10 cellular contexts compared by ENCODE assay signal in genomic region chr14:77603654-77604270, GRCh38. TPM values are rescaled to one million over a fixed set of nuclear protein-coding genes. Genes with fewer than 3 reads are reported as not detected.
A peak's percentile ranks its signal among the peaks of the same experiment; 100 is the strongest.
DNase-seq lines count a peak whose midpoint lies in the region; FAIRE-seq and TF ChIP-seq lines count a peak whose summit lies in the region.
"Had no signal": no experiment of that assay in that cellular context is flagged by ENCODE, and none has a peak within 500 bp of the region (broad histone marks: within the 10 kb centered on the region; RNA-seq: fewer than 3 reads in every experiment).

No MANE protein-coding gene starts in this region.

- H3K9me3 ChIP-seq in kidney (ENCODE audit: control insufficient read depth in 1 of 2, low read length in 2 of 2), result no peaks in the 10 kb centered on the region

- no peak for DNase-seq in AG09319 (ENCODE audit: extremely low read depth, low read depth)
- DNase-seq in GM13977 (ENCODE audit: low spot score), result no peak
- DNase-seq in UCSD-AML1 (lab: John Stamatoyannopoulos, UW; ENCODE audit: unreplicated experiment), result peak; percentile 64
- no peak for DNase-seq in kidney
- no peak for DNase-seq in DMS153 treated with DMSO at 0.1 percent for 48 hours (lab: John Stamatoyannopoulos, UW; ENCODE audit: unreplicated experiment)
- DNase-seq in SKM-1 treated with dmso at 0.1 percent for 144 hours (lab: John Stamatoyannopoulos, UW; ENCODE audit: unreplicated experiment), result no peak
- DNase-seq in KG1 (lab: John Stamatoyannopoulos, UW), result no peak
- no peak for DNase-seq in NCI-H2081 treated with DMSO at 0.1 percent for 48 hours (lab: John Stamatoyannopoulos, UW)
- DNase-seq: activated effector memory CD4-positive, alpha-beta T cell treated with anti-CD3 and anti-CD28 coated beads, Interleukin-2, amount 50 U/mL, for 16 hours; NCI-H1930 had no signal

- intact Hi-C loops in kidney (cut with DNase I), result no loop called here

- no peak overlapping the region for H3K9ac ChIP-seq in kidney (ENCODE audit: low read length in 2 of 2)

- no peak for FAIRE-seq in kidney (lab: Jason Lieb, UNC)

- H3K4me3 ChIP-seq in kidney (ENCODE audit: low read length in 2 of 2), result no peak overlapping the region

- H3K36me3 ChIP-seq in kidney (ENCODE audit: control insufficient read depth in 1 of 2, insufficient read depth in 2 of 2, low read length in 2 of 2), result no peaks in the 10 kb centered on the region

- H3K27ac ChIP-seq in kidney (ENCODE audit: low read depth in 2 of 2, low read length in 2 of 2), result no peak overlapping the region

- in situ Hi-C loops in GM13977 (cut with MboI; ENCODE audit: low pct_unique_long_range_greater_than_20kb, low sequenced_read_pairs, unreplicated experiment), result no loop called here

- peak; percentile 28 for TF ChIP-seq CTCF in AG09319 (IDR thresholded peaks at IDR 0.05; ENCODE audit: low read depth, low read length)
- TF ChIP-seq CTCF in GM13977 (IDR thresholded peaks at IDR 0.05; ENCODE audit: extremely low read depth, insufficient read depth, missing control alignments), result peak; percentile 4
- TF ChIP-seq CTCF in kidney (IDR thresholded peaks at IDR 0.05; ENCODE audit: borderline replicate concordance, extremely low read depth, insufficient read depth), result peak; percentile 1

- H3K4me1 ChIP-seq in kidney (ENCODE audit: control insufficient read depth in 1 of 2, insufficient read depth in 1 of 2, low read depth in 1 of 2, low read length in 2 of 2), result peaks cover 18 to 20% of the 10 kb centered on the region in 2 donors

RNA-seq across cellular contexts. Expression of gene SPTLC2, which starts 12.7 kb away (rescaled TPM):
- 66.1 TPM for total RNA-seq in kidney
- polyA plus RNA-seq in kidney (ENCODE audit: insufficient read depth, low read depth, low replicate concordance), result 17.0 TPM
